ENCODE assay signal across 9 cellular contexts in the genomic region with DNA sequence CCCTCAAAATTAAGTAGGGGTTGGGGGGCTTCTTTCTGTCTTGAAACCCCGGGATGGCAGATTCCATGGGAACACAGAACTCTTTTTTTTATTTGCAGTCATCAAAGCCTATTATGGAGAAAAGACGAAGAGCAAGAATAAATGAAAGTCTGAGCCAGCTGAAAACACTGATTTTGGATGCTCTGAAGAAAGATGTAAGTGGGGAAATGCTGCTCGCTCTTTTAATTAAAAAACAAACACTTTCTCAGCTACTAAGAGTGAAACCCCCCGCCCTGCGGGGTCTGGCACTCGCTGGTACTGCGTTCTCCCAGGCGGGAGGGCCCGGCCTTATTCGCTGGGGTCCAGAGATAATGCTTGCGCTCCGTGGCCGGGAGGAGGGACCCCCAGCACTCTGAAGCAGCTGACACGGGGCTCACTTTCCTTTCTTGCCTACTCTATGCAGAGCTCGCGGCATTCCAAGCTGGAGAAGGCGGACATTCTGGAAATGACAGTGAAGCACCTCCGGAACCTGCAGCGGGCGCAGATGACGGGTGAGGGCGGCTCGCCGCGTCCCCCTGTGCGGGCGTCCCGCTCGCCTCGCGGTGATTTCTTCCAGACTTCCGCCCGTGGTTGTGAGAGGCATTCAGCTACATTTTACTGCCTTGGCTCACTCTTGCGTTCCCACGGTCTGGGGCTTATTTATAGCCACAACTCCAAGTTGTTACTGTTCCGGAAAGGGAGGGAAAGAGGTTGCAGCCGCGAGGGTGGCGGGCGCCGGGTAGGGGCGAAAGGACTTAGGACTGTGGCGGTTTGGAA. TPM values are rescaled to one million over a fixed set of nuclear protein-coding genes. Genes with fewer than 3 reads are reported as not detected.
DNase-seq lines count a peak whose midpoint lies in the region; ATAC-seq and TF ChIP-seq lines count a peak whose summit lies in the region.
"Had no signal": no experiment of that assay in that cellular context is flagged by ENCODE, and none has a peak within 500 bp of the region (broad histone marks: within the 10 kb centered on the region; RNA-seq: fewer than 3 reads in every experiment).

No MANE protein-coding gene starts in this region.

- H4K20me1 ChIP-seq in MM.1S (ENCODE audit: insufficient read depth, low read length) (no peaks in the 10 kb centered on the region), neural progenitor cell (ENCODE audit: low read depth) (peaks cover 38% of the 10 kb centered on the region)

- no peaks in the 10 kb centered on the region for H3K36me3 Mint-ChIP-seq in activated T-cell treated with anti-CD3 and anti-CD28 coated beads, Interleukin-2, amount 50 U/mL, for 24 hours (ENCODE audit: low read depth)
- H3K36me3 Mint-ChIP-seq in neural progenitor cell, result peaks cover 10% of the 10 kb centered on the region

- H3K27me3 ChIP-seq in MM.1S (replicated peaks; ENCODE audit: insufficient read depth, low read length) (no peaks in the 10 kb centered on the region; the same call in 1 of the 2 replicates), neural progenitor cell (peaks cover 3% of the 10 kb centered on the region)

- peaks cover 84% of the 10 kb centered on the region for H3F3A ChIP-seq in MM.1S (ENCODE audit: insufficient read depth, low read length)
- H3F3A ChIP-seq in neural progenitor cell (ENCODE audit: low read depth), result peaks cover 77% of the 10 kb centered on the region

- H3K27ac ChIP-seq in MM.1S (ENCODE audit: low read length), result peak overlapping the region; percentile 88
- H3K27ac ChIP-seq in neural progenitor cell, result peak overlapping the region; percentile 51

- H3K4me1 ChIP-seq in MM.1S (ENCODE audit: low read length) (peaks cover 50% of the 10 kb centered on the region), neural progenitor cell (peaks cover 55% of the 10 kb centered on the region)

- H3K9ac ChIP-seq in MM.1S (ENCODE audit: low read length) (peak overlapping the region; percentile 74), neural progenitor cell (peak overlapping the region; percentile 44)

- no peak for ATAC-seq in GM19452 (IDR thresholded peaks at IDR 0.05; ENCODE audit: unreplicated experiment)

- H3K4me3 ChIP-seq in MM.1S (ENCODE audit: low read length) (peak overlapping the region; percentile 72), fibroblast of pulmonary artery (replicated peaks; ENCODE audit: low read depth, low read length) (peak overlapping the region; percentile 86), neural progenitor cell (peak overlapping the region; percentile 71)

- no peaks in the 10 kb centered on the region for H3K9me2 ChIP-seq in MM.1S (replicated peaks; ENCODE audit: insufficient read depth, low read length)

- no peaks in the 10 kb centered on the region for H3K9me3 Mint-ChIP-seq in activated T-cell treated with anti-CD3 and anti-CD28 coated beads, Interleukin-2, amount 50 U/mL, for 24 hours
- no peaks in the 10 kb centered on the region for H3K9me3 Mint-ChIP-seq in neural progenitor cell

- TF ChIP-seq CTCF in MM.1S (IDR thresholded peaks at IDR 0.05; ENCODE audit: low read length) (no peak), fibroblast of pulmonary artery (IDR thresholded peaks at IDR 0.05; ENCODE audit: low read length, missing control alignments) (no peak), neural progenitor cell (IDR thresholded peaks at IDR 0.05) (no peak)

- DNase-seq in ELR (ENCODE audit: low read depth), result peak; percentile 76
- DNase-seq in MM.1S, result peak; percentile 42
- DNase-seq in activated T-cell treated with anti-CD3 and anti-CD28 coated beads, Interleukin-2, amount 50 U/mL, for 24 hours, result peak; percentile 53
- peak; percentile 91 for DNase-seq in fibroblast of pulmonary artery (ENCODE audit: low read depth)
- peak; percentile 76 for DNase-seq in neural progenitor cell (ENCODE audit: low spot score)
- DNase-seq in hippocampal formation (lab: John Stamatoyannopoulos, UW), result no peak
- DNase-seq in NCI-H187 treated with DMSO at 0.1 percent for 48 hours (lab: John Stamatoyannopoulos, UW), result no peak

- H3K36me3 ChIP-seq in MM.1S (replicated peaks; ENCODE audit: insufficient read depth, low read length) (no peaks in the 10 kb centered on the region), neural progenitor cell (peaks cover 4% of the 10 kb centered on the region)

- H2AFZ ChIP-seq in MM.1S (ENCODE audit: low read length) (peak overlapping the region; percentile 57), neural progenitor cell (replicated peaks) (no peak overlapping the region)

- H3K4me1 Mint-ChIP-seq in activated T-cell treated with anti-CD3 and anti-CD28 coated beads, Interleukin-2, amount 50 U/mL, for 24 hours (ENCODE audit: low read depth), result peaks cover 38% of the 10 kb centered on the region
- H3K4me1 Mint-ChIP-seq in neural progenitor cell, result peaks cover 51% of the 10 kb centered on the region

- H3K4me2 ChIP-seq in MM.1S (ENCODE audit: low read depth, low read length) (peak overlapping the region; percentile 85), neural progenitor cell (peak overlapping the region; percentile 82)

- no peak overlapping the region for H3K27ac Mint-ChIP-seq in activated T-cell treated with anti-CD3 and anti-CD28 coated beads, Interleukin-2, amount 50 U/mL, for 24 hours
- peak overlapping the region; percentile 87 for H3K27ac Mint-ChIP-seq in neural progenitor cell

- H3K9me3 ChIP-seq in MM.1S (replicated peaks; ENCODE audit: insufficient read depth, low read length) (no peaks in the 10 kb centered on the region), neural progenitor cell (ENCODE audit: low read depth) (no peaks in the 10 kb centered on the region)

- H3K4me3 Mint-ChIP-seq in activated T-cell treated with anti-CD3 and anti-CD28 coated beads, Interleukin-2, amount 50 U/mL, for 24 hours, result peak overlapping the region; percentile 74
- H3K4me3 Mint-ChIP-seq in neural progenitor cell, result peak overlapping the region; percentile 97

- H3K79me2 ChIP-seq in MM.1S (ENCODE audit: low read length) (0 out of 2 replicates have a peak, but pooled peaks cover 6% of the 10 kb centered on the region), neural progenitor cell (ENCODE audit: low read depth) (peaks cover 27% of the 10 kb centered on the region)

- peaks cover 70% of the 10 kb centered on the region for H3K27me3 Mint-ChIP-seq in activated T-cell treated with anti-CD3 and anti-CD28 coated beads, Interleukin-2, amount 50 U/mL, for 24 hours
- H3K27me3 Mint-ChIP-seq in neural progenitor cell (ENCODE audit: insufficient read depth, low read depth), result peaks cover 5% of the 10 kb centered on the region

RNA-seq across cellular contexts. Expression of a gene that starts 0.8 kb away (rescaled TPM):
- 66.5 and 71.3 TPM in 2 replicates for total RNA-seq in neural progenitor cell (ENCODE audit: low replicate concordance)
- total RNA-seq: activated CD8-positive, alpha-beta memory T cell treated with anti-CD3 and anti-CD28 coated beads for 36 hours had no signal

Comparison
In these comparisons a context has a peak if more than half of its experiments do, and no peak if none do; other contexts are left out.
1. DNase-seq: peak in ELR (single experiment), MM.1S (single experiment), activated T-cell treated with anti-CD3 and anti-CD28 coated beads, Interleukin-2, amount 50 U/mL, for 24 hours (single experiment), fibroblast of pulmonary artery (single experiment) and neural progenitor cell (single experiment); none in hippocampal formation (0 of 2) and NCI-H187 treated with DMSO at 0.1 percent for 48 hours (single experiment).
2. Peak in every context shown above with its lines, with median percentiles within 50 percentile points of each other: H3K4me3 ChIP-seq.